ENCODE assay signal across 11 cellular contexts in genomic region chr7:66696774-66697191, GRCh38. TPM values are rescaled to one million over a fixed set of nuclear protein-coding genes. Genes with fewer than 3 reads are reported as not detected.
DNase-seq lines count a peak whose midpoint lies in the region; ATAC-seq and TF ChIP-seq lines count a peak whose summit lies in the region.
"Had no signal": no experiment of that assay in that cellular context is flagged by ENCODE, and none has a peak within 500 bp of the region (broad histone marks: within the 10 kb centered on the region; RNA-seq: fewer than 3 reads in every experiment).

No MANE protein-coding gene starts in this region.

- H3K4me3 ChIP-seq in breast epithelium (no peak overlapping the region), esophagus muscularis mucosa (no peak overlapping the region), Peyer's patch (no peak overlapping the region)
- H3K4me3 ChIP-seq: psoas muscle had no signal

- no peak overlapping the region for H3K27ac ChIP-seq in breast epithelium
- peak overlapping the region; percentile 42 to 70 (median 51) for H3K27ac ChIP-seq in esophagus muscularis mucosa (replicated peaks in 1 of 4)
- no peak overlapping the region for H3K27ac ChIP-seq in Peyer's patch
- H3K27ac ChIP-seq: psoas muscle had no signal

- H3K36me3 ChIP-seq in breast epithelium, result no peaks in the 10 kb centered on the region
- H3K36me3 ChIP-seq in esophagus muscularis mucosa, result peaks cover 0 to 13% (median 6%) of the 10 kb centered on the region in 4 donors
- H3K36me3 ChIP-seq in Peyer's patch, result peaks cover 0 to 4% (median 0%) of the 10 kb centered on the region in 3 donors

- H3K4me1 ChIP-seq in breast epithelium (no peaks in the 10 kb centered on the region), esophagus muscularis mucosa (peaks cover 10 to 42% (median 35%) of the 10 kb centered on the region in 4 donors), Peyer's patch (no peaks in the 10 kb centered on the region)
- H3K4me1 ChIP-seq: psoas muscle had no signal

- ATAC-seq in GM18907 (IDR thresholded peaks at IDR 0.05; ENCODE audit: unreplicated experiment), result no peak

- intact Hi-C loops in MCF 10A (cut with micrococcal nuclease), result loop anchor here (2.0 kb wide), 1 partner anchor 36 kb away; no protein-coding TSS in a partner anchor
- intact Hi-C loops in breast epithelium (cut with DNase I; ENCODE audit: low total_unique reads), result no loop called here
- intact Hi-C loops in esophagus muscularis mucosa (cut with DNase I), result no loop called here

- DNase-seq in MCF 10A (ENCODE audit: unreplicated experiment) (peak; percentile 8), breast epithelium (ENCODE audit: low spot score in 2 of 2) (no peak), NCI-H524 treated with DMSO at 0.1 percent for 48 hours (lab: John Stamatoyannopoulos, UW) (peak; percentile 77), esophagus muscularis mucosa (ENCODE audit: extremely low spot score) (no peak), stromal cell of bone marrow (ENCODE audit: low read depth) (peak; percentile 46), Peyer's patch (no peak)
- DNase-seq in activated T-cell treated with anti-CD3 and anti-CD28 coated beads, Interleukin-2, amount 50 U/mL, for 1 hour, result no peak
- DNase-seq: kidney glomerular epithelial cell had no signal

- POLR2A ChIA-PET in MCF 10A (lab: Yijun Ruan, JAX), result no interaction called here

- WGBS in esophagus muscularis mucosa, result 94% methylated on average over 2 of the region's 2 CpGs

- TF ChIP-seq POLR2A in breast epithelium (IDR thresholded peaks at IDR 0.05) (no peak), esophagus muscularis mucosa (IDR thresholded peaks at IDR 0.05; ENCODE audit: low read depth) (no peak), Peyer's patch (IDR thresholded peaks at IDR 0.05) (no peak)

- peaks cover 28% of the 10 kb centered on the region for H3K36me3 Mint-ChIP-seq in MCF 10A (ENCODE audit: insufficient read depth, unreplicated experiment)

- CTCF ChIA-PET in MCF 10A (lab: Yijun Ruan, JAX), result no interaction called here

- H3K9me3 Mint-ChIP-seq in MCF 10A (ENCODE audit: unreplicated experiment), result no peaks in the 10 kb centered on the region

- H3K4me3 Mint-ChIP-seq in MCF 10A (ENCODE audit: unreplicated experiment), result no peak overlapping the region
- H3K4me3 Mint-ChIP-seq: B cell had no signal

- BruUV-seq in MCF 10A (replicated peaks; lab: Mats Ljungman, UMichigan), result no TSS peak

- no peaks in the 10 kb centered on the region for H3K27me3 Mint-ChIP-seq in MCF 10A (ENCODE audit: insufficient read depth, unreplicated experiment)
- H3K27me3 Mint-ChIP-seq: B cell had no signal

- TF ChIP-seq EP300 in esophagus muscularis mucosa (IDR thresholded peaks at IDR 0.05), result no peak

- H3K4me1 Mint-ChIP-seq in MCF 10A (ENCODE audit: insufficient read depth, unreplicated experiment), result peaks cover 19% of the 10 kb centered on the region
- H3K4me1 Mint-ChIP-seq: B cell had no signal

- H3K27me3 ChIP-seq in breast epithelium, result no peaks in the 10 kb centered on the region
- H3K27me3 ChIP-seq in esophagus muscularis mucosa, result no peaks in the 10 kb centered on the region
- no peaks in the 10 kb centered on the region for H3K27me3 ChIP-seq in Peyer's patch

- TF ChIP-seq CTCF in MCF 10A (IDR thresholded peaks at IDR 0.05; ENCODE audit: unreplicated experiment) (no peak), breast epithelium (IDR thresholded peaks at IDR 0.05) (no peak), esophagus muscularis mucosa (IDR thresholded peaks at IDR 0.05) (no peak), Peyer's patch (IDR thresholded peaks at IDR 0.05) (no peak)

- no peak overlapping the region for H3K27ac Mint-ChIP-seq in MCF 10A (ENCODE audit: low read depth, unreplicated experiment)
- H3K27ac Mint-ChIP-seq: B cell had no signal

- no peaks in the 10 kb centered on the region for H3K9me3 ChIP-seq in breast epithelium
- H3K9me3 ChIP-seq in esophagus muscularis mucosa, result no peaks in the 10 kb centered on the region
- no peaks in the 10 kb centered on the region for H3K9me3 ChIP-seq in Peyer's patch
- H3K9me3 ChIP-seq: psoas muscle had no signal

RNA-seq across cellular contexts. Expression of gene RABGEF1, which starts 43.8 kb away (rescaled TPM):
- total RNA-seq in MCF 10A (2022) (49.5 and 57.4 TPM in 2 replicates), breast epithelium (10 to 100 TPM; 33.4 to 44.9 (median 34.9) TPM), esophagus muscularis mucosa (10 to 100 TPM; 34.3 to 45.4 (median 37.1) TPM), Peyer's patch (10 to 100 TPM; 24.2 to 47.9 (median 28.1) TPM)

Comparison
In these comparisons a context has a peak if more than half of its experiments do, and no peak if none do; other contexts are left out.
1. DNase-seq: peak in MCF 10A (single experiment), NCI-H524 treated with DMSO at 0.1 percent for 48 hours (single experiment) and stromal cell of bone marrow (single experiment); none in breast epithelium (0 of 2), esophagus muscularis mucosa (single experiment), Peyer's patch (0 of 3) and activated T-cell treated with anti-CD3 and anti-CD28 coated beads, Interleukin-2, amount 50 U/mL, for 1 hour (single experiment).
2. H3K27ac ChIP-seq: peak in esophagus muscularis mucosa (4 of 4); none in breast epithelium (0 of 2) and Peyer's patch (0 of 4).